ENCODE assay signal across 18 cellular contexts in the genomic region with DNA sequence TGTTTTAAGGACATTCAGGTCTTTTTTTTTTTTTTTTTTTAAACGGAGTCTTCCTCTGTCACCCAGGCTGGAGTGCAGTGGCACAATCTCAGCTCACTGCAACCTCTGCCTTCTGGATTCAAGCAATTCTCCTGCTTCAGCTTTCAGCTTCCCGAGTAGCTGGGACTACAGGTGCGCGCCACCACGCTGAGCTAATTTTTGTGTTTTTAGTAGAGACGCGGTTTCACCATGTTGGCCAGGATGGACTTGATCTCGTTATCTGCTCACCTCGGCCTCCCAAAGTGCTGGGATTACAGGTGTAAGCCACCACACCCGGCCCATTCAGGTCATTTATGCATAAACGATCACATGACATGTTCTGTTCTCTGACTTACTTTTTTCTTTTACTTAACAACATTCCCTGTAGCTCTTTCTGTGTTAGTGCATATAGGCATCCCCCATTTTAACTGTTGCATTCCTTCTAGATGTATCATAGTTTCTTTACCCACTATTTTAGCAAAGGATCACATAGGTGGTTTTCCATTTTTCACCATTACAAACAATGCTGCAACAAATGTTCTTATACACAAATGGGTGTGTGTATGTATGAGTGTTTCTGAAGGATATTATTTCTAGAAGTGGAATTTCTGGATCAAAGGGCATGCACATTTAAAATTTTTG.
DNase-seq lines count a peak whose midpoint lies in the region; ATAC-seq, FAIRE-seq and TF ChIP-seq lines count a peak whose summit lies in the region.
"Had no signal": no experiment of that assay in that cellular context is flagged by ENCODE, and none has a peak within 500 bp of the region (broad histone marks: within the 10 kb centered on the region; RNA-seq: fewer than 3 reads in every experiment).

No MANE protein-coding gene starts in this region.

- no peak for TF ChIP-seq POLR2A in K562 (conservative IDR thresholded peaks at IDR 0.05)
- no peak; a peak in 1 of 4 replicates for TF ChIP-seq POLR2A in HepG2 (IDR thresholded peaks at IDR 0.05; ENCODE audit: insufficient read depth in 1 of 2, low read depth in 2 of 2, low read length in 2 of 2)
- no peak for TF ChIP-seq POLR2A in gastrocnemius medialis (IDR thresholded peaks at IDR 0.05)

- peaks cover 4% of the 10 kb centered on the region for H3K27me3 Mint-ChIP-seq in GM23338 (ENCODE audit: insufficient read depth, low read depth, poor library complexity)

- H3K4me2 ChIP-seq in GM23338 (peak overlapping the region; percentile 54; the same call in 1 of the 2 replicates), K562 (ENCODE audit: insufficient read depth, low read length) (no peak overlapping the region), HepG2 (ENCODE audit: low read depth, low read length) (peak overlapping the region; percentile 74)

- no peaks in the 10 kb centered on the region for H3K36me3 ChIP-seq in GM23338 (ENCODE audit: insufficient read depth)
- no peaks in the 10 kb centered on the region for H3K36me3 ChIP-seq in K562 (ENCODE audit: control insufficient read depth, insufficient read depth, low read length)
- no peaks in the 10 kb centered on the region for H3K36me3 ChIP-seq in HepG2 (replicated peaks in 1 of 2; ENCODE audit: control insufficient read depth in 1 of 2, insufficient read depth in 2 of 2, low read length in 2 of 2)
- H3K36me3 ChIP-seq in gastrocnemius medialis: no peaks in the 10 kb centered on the region
- H3K36me3 ChIP-seq: heart right ventricle, SJCRH30 had no signal

- TF ChIP-seq RAD21 in K562 (CRISPR knock-in tag; conservative IDR thresholded peaks at IDR 0.05 in 1 of 2, IDR thresholded peaks at IDR 0.05 in 1 of 2) (no peak), HepG2 (CRISPR knock-in tag; IDR thresholded peaks at IDR 0.05) (no peak)

- no peak for DNase-seq in GM23338 (ENCODE audit: low spot score)
- DNase-seq in K562 (ENCODE audit: extremely low read depth in 1 of 4, low spot score in 3 of 4): no peak
- DNase-seq in HepG2 (ENCODE audit: low spot score): no peak
- DNase-seq in NCI-H2081 (lab: John Stamatoyannopoulos, UW): no peak
- DNase-seq in gastrocnemius medialis: no peak
- DNase-seq in DMS 273 treated with DMSO at 0.1 percent for 48 hours (lab: John Stamatoyannopoulos, UW): no peak
- DNase-seq in posterior vena cava (ENCODE audit: low spot score): no peak
- DNase-seq: activated CD8-positive, alpha-beta memory T cell treated with anti-CD3 and anti-CD28 coated beads for 24 hours; caudate nucleus; heart right ventricle; MM.1S; NCI-H1930; stimulated activated naive CD8-positive, alpha-beta T cell treated with anti-CD3 and anti-CD28 coated beads, Interleukin-15, Interleukin-2, amounts not matched to agents 100 U/mL and 50 U/mL, for 24 hours had no signal

- no peak overlapping the region for H3K9ac ChIP-seq in K562 (ENCODE audit: insufficient read depth in 1 of 2, low read depth in 2 of 2, low read length in 2 of 2)
- peak overlapping the region; percentile 64; the same call in 1 of the 2 replicates for H3K9ac ChIP-seq in HepG2 (ENCODE audit: insufficient read depth, low read depth, low read length)

- H3K27ac Mint-ChIP-seq in GM23338: no peak overlapping the region

- H3K9me3 ChIP-seq in K562 (replicated peaks; ENCODE audit: control insufficient read depth, insufficient read depth, low read depth, low read length): no peaks in the 10 kb centered on the region
- no peaks in the 10 kb centered on the region for H3K9me3 ChIP-seq in HepG2 (ENCODE audit: low read length)
- H3K9me3 ChIP-seq in gastrocnemius medialis: no peaks in the 10 kb centered on the region
- H3K9me3 ChIP-seq: heart right ventricle, SJCRH30 had no signal

- H3K79me2 ChIP-seq in GM23338 (replicated peaks; ENCODE audit: insufficient read depth) (no peaks in the 10 kb centered on the region), K562 (ENCODE audit: control insufficient read depth, insufficient read depth, low read length) (no peaks in the 10 kb centered on the region), HepG2 (ENCODE audit: insufficient read depth, low read length) (no peaks in the 10 kb centered on the region)

- no peak overlapping the region for H3K4me3 Mint-ChIP-seq in GM23338
- H3K4me3 Mint-ChIP-seq: neural crest cell had no signal

- H3K9me2 ChIP-seq in GM23338 (ENCODE audit: insufficient read depth): no peaks in the 10 kb centered on the region

- intact Hi-C loops in K562 (cut with micrococcal nuclease) (no loop called here), HepG2 (cut with micrococcal nuclease; ENCODE audit: unreplicated experiment) (loop anchor here (2.0 to 5.0 kb wide), 3 partner anchors 20 to 70 kb away; no protein-coding TSS in a partner anchor), gastrocnemius medialis (cut with DNase I; ENCODE audit: low total_unique reads) (no loop called here), posterior vena cava (cut with DNase I) (no loop called here)

- H3K4me3 ChIP-seq in GM23338 (no peak overlapping the region), K562 (no peak overlapping the region), HepG2 (replicated peaks in 1 of 3; ENCODE audit: insufficient read depth in 1 of 3, low read depth in 2 of 3, low read length in 3 of 3) (peak overlapping the region in 2 of 3 experiments; percentile 18 to 45; a peak in 2 of 6 replicates), skin epidermis (no peak overlapping the region), gastrocnemius medialis (no peak overlapping the region)
- H3K4me3 ChIP-seq: heart right ventricle, SJCRH30 had no signal

- WGBS in K562 (ENCODE audit: insufficient coverage, low coverage, missing lambda C conversion rate): 94% methylated on average over 9 of the region's 11 CpGs
- WGBS in HepG2 (ENCODE audit: low lambda C conversion rate): 81% methylated on average over 11 of the region's 11 CpGs

- BruUV-seq in K562 (replicated peaks; lab: Mats Ljungman, UMichigan): no TSS peak
- TSS peak; percentile 89 for BruUV-seq in HepG2 (replicated peaks; lab: Mats Ljungman, UMichigan)

- H3K4me1 ChIP-seq in GM23338 (ENCODE audit: insufficient read depth) (peaks cover 21% of the 10 kb centered on the region), K562 (replicated peaks in 1 of 2; ENCODE audit: control insufficient read depth in 2 of 2, insufficient read depth in 2 of 2, low read length in 2 of 2) (peaks cover 0 to 36% of the 10 kb centered on the region in 2 experiments; a peak in 4 of 5 replicates), HepG2 (ENCODE audit: insufficient read depth, low read length) (peaks cover 69% of the 10 kb centered on the region), gastrocnemius medialis (peaks cover 16% of the 10 kb centered on the region in 2 donors)
- H3K4me1 ChIP-seq: SJCRH30 had no signal

- H4K20me1 ChIP-seq in GM23338 (replicated peaks; ENCODE audit: insufficient read depth) (no peaks in the 10 kb centered on the region), K562 (replicated peaks; ENCODE audit: control insufficient read depth, insufficient read depth, low read length) (no peaks in the 10 kb centered on the region), HepG2 (ENCODE audit: insufficient read depth, low read length) (no peaks in the 10 kb centered on the region)

- POLR2A ChIA-PET in K562 (lab: Yijun Ruan, JAX) (no interaction called here), HepG2 (lab: Yijun Ruan, JAX) (interaction anchor here (0.6 to 1.8 kb wide), 13 partner anchors 8 to 149 kb away, joined by 3 to 28 read pairs (median 7); partner anchors contain the start of genes ARF6 and VCPKMT)

- no peaks in the 10 kb centered on the region for H3K9me1 ChIP-seq in K562 (ENCODE audit: control insufficient read depth, insufficient read depth, low read length)

- no peaks in the 10 kb centered on the region for H3F3A ChIP-seq in GM23338 (replicated peaks; ENCODE audit: low read depth)

- no peaks in the 10 kb centered on the region for H3K9me3 Mint-ChIP-seq in GM23338
- H3K9me3 Mint-ChIP-seq: neural crest cell had no signal

- FAIRE-seq in K562 (lab: Jason Lieb, UNC): no peak
- FAIRE-seq in HepG2 (lab: Jason Lieb, UNC): no peak
- FAIRE-seq: H54 had no signal

- TF ChIP-seq EP300 in K562 (IDR thresholded peaks at IDR 0.05; ENCODE audit: low read length) (no peak), HepG2 (IDR thresholded peaks at IDR 0.05; ENCODE audit: low read depth in 2 of 2, low read length in 2 of 2) (no peak), HepG2 (CRISPR knock-in tag; IDR thresholded peaks at IDR 0.05; ENCODE audit: borderline replicate concordance) (no peak)

- TF ChIP-seq CTCF in GM23338 (conservative IDR thresholded peaks at IDR 0.05; ENCODE audit: low read depth in 2 of 2) (no peak), K562 (IDR thresholded peaks at IDR 0.05 in 2 of 3, conservative IDR thresholded peaks at IDR 0.05 in 1 of 3; ENCODE audit: insufficient read depth in 2 of 3, low read depth in 1 of 3, low read length in 3 of 3) (no peak), HepG2 (CRISPR knock-in tag; IDR thresholded peaks at IDR 0.05) (no peak), gastrocnemius medialis (IDR thresholded peaks at IDR 0.05 in 4 of 5, conservative IDR thresholded peaks at IDR 0.05 in 1 of 5) (no peak)

- in situ Hi-C loops in K562 (cut with MboI) (no loop called here), HepG2 (cut with HindIII; ENCODE audit: extremely low pct_ligation_motif_present, low pct_unique_long_range_greater_than_20kb) (no loop called here), gastrocnemius medialis (cut with MboI; ENCODE audit: low sequenced_read_pairs in 4 of 4) (no loop called here)

- no peak for ATAC-seq in GM23338
- no peak for ATAC-seq in K562
- 0 out of 3 replicates have a peak, but pooled peaks have one; percentile 8 for ATAC-seq in HepG2
- ATAC-seq in gastrocnemius medialis: no peak
- ATAC-seq: activated CD4-positive, CD25-positive, alpha-beta regulatory T cell treated with anti-CD3 and anti-CD28 coated beads, Interleukin-2, amount 50 U/mL, for 24 hours; stimulated activated naive CD8-positive, alpha-beta T cell treated with anti-CD3 and anti-CD28 coated beads, Interleukin-15, Interleukin-2, amounts not matched to agents 100 U/mL and 50 U/mL, for 24 hours had no signal

- no peak overlapping the region for H3K27ac ChIP-seq in GM23338 (ENCODE audit: low read depth)
- H3K27ac ChIP-seq in K562 (ENCODE audit: extremely low read depth, low read depth, low read length): no peak overlapping the region
- H3K27ac ChIP-seq in HepG2 (ENCODE audit: extremely low read length, insufficient read depth, low read length): peak overlapping the region; percentile 86
- H3K27ac ChIP-seq in skin epidermis: peak overlapping the region in 11 of 21 experiments; percentile 33 to 71 (median 67)
- no peak overlapping the region for H3K27ac ChIP-seq in gastrocnemius medialis
- H3K27ac ChIP-seq: heart right ventricle, SJCRH30 had no signal

- CTCF ChIA-PET in K562 (lab: Yijun Ruan, JAX; ENCODE audit: low intra/inter-chr PET ratio): no interaction called here
- CTCF ChIA-PET in HepG2 (lab: Yijun Ruan, JAX; ENCODE audit: low intra/inter-chr PET ratio, low total read pairs): no interaction called here

- no peaks in the 10 kb centered on the region for H3K36me3 Mint-ChIP-seq in GM23338 (ENCODE audit: low read depth)

- no peaks in the 10 kb centered on the region for H3K27me3 ChIP-seq in GM23338 (ENCODE audit: insufficient read depth)
- H3K27me3 ChIP-seq in K562 (ENCODE audit: control insufficient read depth in 2 of 2, insufficient read depth in 2 of 2, low read length in 2 of 2): no peaks in the 10 kb centered on the region
- no peaks in the 10 kb centered on the region for H3K27me3 ChIP-seq in HepG2 (ENCODE audit: control insufficient read depth in 1 of 2, insufficient read depth in 2 of 2, low read length in 2 of 2)
- no peaks in the 10 kb centered on the region for H3K27me3 ChIP-seq in gastrocnemius medialis
- H3K27me3 ChIP-seq: heart right ventricle, SJCRH30 had no signal

- H3K4me1 Mint-ChIP-seq in GM23338: peaks cover 29% of the 10 kb centered on the region

- H2AFZ ChIP-seq in GM23338: peak overlapping the region; percentile 91; the same call in 1 of the 2 replicates
- no peak overlapping the region for H2AFZ ChIP-seq in K562 (ENCODE audit: low read depth, low read length)
- H2AFZ ChIP-seq in HepG2 (ENCODE audit: low read length): no peak overlapping the region

Comparison
In these comparisons a context has a peak if more than half of its experiments do, and no peak if none do; other contexts are left out.
1. H3K27ac ChIP-seq: peak in HepG2 (single experiment) and skin epidermis (11 of 21); none in GM23338 (single experiment), K562 (single experiment) and gastrocnemius medialis (0 of 4).
2. H3K4me3 ChIP-seq: peak in HepG2 (2 of 3); none in GM23338 (single experiment), K562 (single experiment), skin epidermis (0 of 7) and gastrocnemius medialis (0 of 4).